27 cellular contexts compared by ENCODE assay signal in genomic region chr20:20737158-20737557, GRCh38. TPM values are rescaled to one million over a fixed set of nuclear protein-coding genes. Genes with fewer than 3 reads are reported as not detected.
DNase-seq lines count a peak whose midpoint lies in the region; ATAC-seq, FAIRE-seq and TF ChIP-seq lines count a peak whose summit lies in the region.
"Had no signal": no experiment of that assay in that cellular context is flagged by ENCODE, and none has a peak within 500 bp of the region (broad histone marks: within the 10 kb centered on the region; RNA-seq: fewer than 3 reads in every experiment).

No MANE protein-coding gene starts in this region.

- no peaks in the 10 kb centered on the region for H3K36me3 Mint-ChIP-seq in nephron progenitor cell (ENCODE audit: low read depth)
- H3K36me3 Mint-ChIP-seq: activated naive CD4-positive, alpha-beta T cell treated with anti-CD3 and anti-CD28 coated beads, Interleukin-2, amount 50 U/mL, for 72 hours; neural progenitor cell; WTC11 had no signal

- H3K9me3 ChIP-seq in A673 (ENCODE audit: low read depth, low read length, poor library complexity, severe bottlenecking) (no peaks in the 10 kb centered on the region), GM12878 (replicated peaks; ENCODE audit: control insufficient read depth, insufficient read depth, low read length) (no peaks in the 10 kb centered on the region), small intestine (ENCODE audit: control insufficient read depth, low read depth) (no peaks in the 10 kb centered on the region)
- H3K9me3 ChIP-seq: ascending aorta, sigmoid colon, tibial nerve had no signal

- no peak for TF ChIP-seq POLR2A in GM12878 (IDR thresholded peaks at IDR 0.05; ENCODE audit: low read depth, low read length)

- H3K4me3 ChIP-seq in A673 (ENCODE audit: low read depth, low read length, poor library complexity, severe bottlenecking) (no peak overlapping the region), GM12878 (no peak overlapping the region), small intestine (ENCODE audit: low read depth in 1 of 2, low read length in 2 of 2) (no peak overlapping the region)
- H3K4me3 ChIP-seq: ascending aorta, lung, neural progenitor cell, sigmoid colon, tibial nerve had no signal

- CTCF ChIA-PET in A673 (lab: Charles Lee) (no interaction called here), GM12878 (lab: Yijun Ruan, JAX) (interaction anchor here (0.7 to 1.4 kb wide), 5 partner anchors 19 to 361 kb away, joined by 3 to 5 read pairs (median 4); no protein-coding TSS in a partner anchor)

- H4K20me1 ChIP-seq in GM12878 (ENCODE audit: control insufficient read depth, insufficient read depth): no peaks in the 10 kb centered on the region

- SMC1A ChIA-PET in GM12878 (lab: Charles Lee; ENCODE audit: uncharacterized antibody, unreplicated experiment): interaction anchor here (0.5 to 3.2 kb wide), 7 partner anchors 11 to 948 kb away, joined by 3 to 11 read pairs (median 5); no protein-coding TSS in a partner anchor

- no peaks in the 10 kb centered on the region for H3K9me3 Mint-ChIP-seq in nephron progenitor cell
- H3K9me3 Mint-ChIP-seq: activated naive CD4-positive, alpha-beta T cell treated with anti-CD3 and anti-CD28 coated beads, Interleukin-2, amount 50 U/mL, for 72 hours; activated T-helper 2 cell treated with anti-CD3 and anti-CD28 coated beads, Interferon-gamma antibody, Interleukin-2, Interleukin-4, amounts not matched to agents 10 μg/mL and 5 μg/mL and 100 μg/mL, durations not matched to agents 14 hours and 24 hours and 36 hours; CD4-positive, alpha-beta T cell; WTC11 had no signal

- peak; percentile 16 for ATAC-seq in GM12878
- ATAC-seq: activated naive CD4-positive, alpha-beta T cell treated with anti-CD3 and anti-CD28 coated beads, Interleukin-2, amount 50 U/mL, for 72 hours; SK-N-SH treated with all-trans-retinoic acid at 6 μM for 48 hours; WTC11 had no signal

- no peak for TF ChIP-seq RAD21 in GM12878 (IDR thresholded peaks at IDR 0.05; ENCODE audit: insufficient read depth, low read depth, low read length)

- H3K79me2 ChIP-seq in GM12878 (ENCODE audit: control insufficient read depth, insufficient read depth, low read length): no peaks in the 10 kb centered on the region

- TF ChIP-seq CTCF in A673 (conservative IDR thresholded peaks at IDR 0.05; ENCODE audit: low read depth, low read length): no peak
- no peak for TF ChIP-seq CTCF in GM12878 (IDR thresholded peaks at IDR 0.05 in 2 of 3, conservative IDR thresholded peaks at IDR 0.05 in 1 of 3; ENCODE audit: control insufficient read depth in 2 of 3, extremely low read depth in 1 of 3, insufficient read depth in 1 of 3, low read depth in 3 of 3, low read length in 3 of 3)
- no peak for TF ChIP-seq CTCF in nephron progenitor cell (IDR thresholded peaks at IDR 0.05)

- in situ Hi-C loops in GM12878 (cut with MboI): no loop called here

- WGBS in GM12878 (ENCODE audit: insufficient coverage, insufficient replicate concordance, low lambda C conversion rate, missing lambda C conversion rate): 3% methylated on average over 2 of the region's 2 CpGs
- 60 to 72% (median 70%) methylated on average over 2 of the region's 2 CpGs for WGBS in small intestine, 3 donors

- H3K27me3 Mint-ChIP-seq in nephron progenitor cell (ENCODE audit: low read depth, poor library complexity): peaks cover 8% of the 10 kb centered on the region

- RAD21 ChIA-PET in GM12878 (lab: Charles Lee; ENCODE audit: unreplicated experiment): interaction anchor here (1.3 kb wide), 1 partner anchor 27 kb away, joined by 3 read pairs; no protein-coding TSS in a partner anchor

- H3K27ac ChIP-seq in A673 (ENCODE audit: low read depth, low read length, poor library complexity, severe bottlenecking) (peak overlapping the region; percentile 71), GM12878 (ENCODE audit: control insufficient read depth, insufficient read depth) (no peak overlapping the region), small intestine (ENCODE audit: low read depth in 1 of 2, low read length in 1 of 2) (no peak overlapping the region)
- H3K27ac ChIP-seq: ascending aorta, neural progenitor cell, sigmoid colon, tibial nerve had no signal

- no peaks in the 10 kb centered on the region for H3K36me3 ChIP-seq in A673 (ENCODE audit: insufficient read depth, low read length, poor library complexity, severe bottlenecking)
- no peaks in the 10 kb centered on the region for H3K36me3 ChIP-seq in GM12878 (ENCODE audit: control insufficient read depth in 2 of 2, insufficient read depth in 2 of 2, low read length in 1 of 2)
- no peaks in the 10 kb centered on the region for H3K36me3 ChIP-seq in small intestine (ENCODE audit: control insufficient read depth in 2 of 2, insufficient read depth in 2 of 2, low read length in 2 of 2)
- H3K36me3 ChIP-seq: ascending aorta, neural progenitor cell, sigmoid colon, tibial nerve had no signal

- H3K4me1 ChIP-seq in A673 (ENCODE audit: insufficient read depth, low read length, poor library complexity, severe bottlenecking) (peaks cover 74% of the 10 kb centered on the region), GM12878 (ENCODE audit: control insufficient read depth, insufficient read depth, low read length) (peaks cover 21% of the 10 kb centered on the region), small intestine (ENCODE audit: control insufficient read depth in 2 of 2, insufficient read depth in 1 of 2, low read depth in 1 of 2, low read length in 1 of 2) (no peaks in the 10 kb centered on the region)
- H3K4me1 ChIP-seq: sigmoid colon had no signal

- no peak overlapping the region for H3K27ac Mint-ChIP-seq in nephron progenitor cell
- H3K27ac Mint-ChIP-seq: activated naive CD4-positive, alpha-beta T cell treated with anti-CD3 and anti-CD28 coated beads, Interleukin-2, amount 50 U/mL, for 72 hours; activated T-helper 2 cell treated with anti-CD3 and anti-CD28 coated beads, Interferon-gamma antibody, Interleukin-2, Interleukin-4, amounts not matched to agents 10 μg/mL and 5 μg/mL and 100 μg/mL, durations not matched to agents 14 hours and 24 hours and 36 hours; CD4-positive, alpha-beta T cell; neural progenitor cell; WTC11 had no signal

- peak; percentile 97 for DNase-seq in A673 (ENCODE audit: low spot score)
- peak; percentile 15 for DNase-seq in COLO668 (lab: John Stamatoyannopoulos, UW; ENCODE audit: unreplicated experiment)
- DNase-seq in NCI-H1417 (lab: John Stamatoyannopoulos, UW): peak in 2 of 3 experiments; percentile 82 to 91
- no peak for DNase-seq in GM12878 (ENCODE audit: low read depth, low spot score)
- no peak for DNase-seq in small intestine
- DNase-seq in NCI-H2227 treated with DMSO at 0.1 percent for 48 hours (lab: John Stamatoyannopoulos, UW): no peak
- no peak for DNase-seq in nephron progenitor cell
- DNase-seq in stimulated activated CD4-positive, alpha-beta T cell treated with anti-CD3 and anti-CD28 coated beads, Interleukin-4, amount 100 ng/mL, for 4 hours: no peak
- DNase-seq: activated CD4-positive, alpha-beta T cell treated with anti-CD3 and anti-CD28 coated beads, Interleukin-2, amount 50 U/mL, for 1 hour; activated CD8-positive, alpha-beta memory T cell treated with anti-CD3 and anti-CD28 coated beads, Interleukin-2, amount 50 U/mL, for 4 hours; CD4-positive, alpha-beta T cell; central memory CD4-positive, alpha-beta T cell; dermis blood vessel endothelial cell; GDM1; islet precursor cell; NCI-H526 treated with DMSO at 0.1 percent for 48 hours; sigmoid colon; stimulated activated CD4-positive, alpha-beta T cell treated with anti-CD3 and anti-CD28 coated beads, Interleukin-15, amount 100 ng/mL, for 24 hours had no signal

- FAIRE-seq in GM12878 (lab: Jason Lieb, UNC) (no peak), small intestine (lab: Jason Lieb, UNC) (no peak)
- FAIRE-seq: endometrium had no signal

- BruUV-seq in A673 (replicated peaks; lab: Mats Ljungman, UMichigan) (no TSS peak), GM12878 (replicated peaks; lab: Mats Ljungman, UMichigan) (no TSS peak)

- intact Hi-C loops in A673 (cut with micrococcal nuclease; ENCODE audit: unreplicated experiment) (no loop called here), GM12878 (cut with micrococcal nuclease; ENCODE audit: unreplicated experiment) (no loop called here)

- H3K27me3 ChIP-seq in A673 (replicated peaks; ENCODE audit: insufficient read depth, low read depth, low read length, poor library complexity): no peaks in the 10 kb centered on the region
- no peaks in the 10 kb centered on the region for H3K27me3 ChIP-seq in GM12878 (replicated peaks in 1 of 2; ENCODE audit: control insufficient read depth in 2 of 2, insufficient read depth in 2 of 2, low read length in 1 of 2)
- peaks cover 0 to 2% of the 10 kb centered on the region in 2 donors for H3K27me3 ChIP-seq in small intestine (ENCODE audit: control insufficient read depth in 2 of 2, insufficient read depth in 2 of 2, low read length in 2 of 2)
- H3K27me3 ChIP-seq: ascending aorta, neural progenitor cell, sigmoid colon, tibial nerve had no signal

- H3K9ac ChIP-seq in GM12878 (ENCODE audit: control insufficient read depth, insufficient read depth, low read length): no peak overlapping the region
- H3K9ac ChIP-seq: neural progenitor cell had no signal

- H3K4me1 Mint-ChIP-seq in nephron progenitor cell: peaks cover 1% of the 10 kb centered on the region

- POLR2A ChIA-PET in A673 (lab: Charles Lee; ENCODE audit: low non-redundant PET): interaction anchor here (0.7 kb wide), 1 partner anchor 9 kb away, joined by 3 read pairs; no protein-coding TSS in a partner anchor
- POLR2A ChIA-PET in GM12878 (lab: Charles Lee): no interaction called here

- no peak overlapping the region for H3K4me2 ChIP-seq in GM12878 (ENCODE audit: control insufficient read depth, insufficient read depth)
- H3K4me2 ChIP-seq: neural progenitor cell had no signal

- H2AFZ ChIP-seq in GM12878 (ENCODE audit: control insufficient read depth, low read depth, low read length): no peak overlapping the region
- H2AFZ ChIP-seq: neural progenitor cell had no signal

- no peak for TF ChIP-seq EP300 in GM12878 (IDR thresholded peaks at IDR 0.05; ENCODE audit: borderline replicate concordance in 1 of 2, control insufficient read depth in 1 of 2, low read depth in 2 of 2, low read length in 2 of 2)

- no peak overlapping the region for H3K4me3 Mint-ChIP-seq in nephron progenitor cell
- H3K4me3 Mint-ChIP-seq: CD4-positive, alpha-beta T cell; neural progenitor cell; WTC11 had no signal

RNA-seq across cellular contexts. Expression of gene RALGAPA2, which starts 24.7 kb away (rescaled TPM):
- total RNA-seq in A673 (2021) (30.0 and 32.4 TPM in 2 replicates), GM12878 (2014; rRNA removed) (22.0 and 23.2 TPM in 2 replicates), GM12878 (2014; rRNA removed; fragmentation: Illumina TruSeq; extraction: Trizol) (18.7 and 19.3 TPM in 2 replicates), GM12878 (2021) (29.4 and 30.7 TPM in 2 replicates)
- 91.9 and 98.1 TPM in 2 replicates for total RNA-seq in GM12878 (2013; cell fraction: nucleolus; rRNA removed)
- 8.1 TPM for polyA plus RNA-seq in GM12878 (2011; ENCODE audit: low read depth)
- polyA plus RNA-seq in GM12878 (2011; rRNA removed) (8.2 and 10.9 TPM in 2 replicates), GM12878 (2014; fragmentation: Illumina TruSeq; extraction: Trizol) (23.5 and 24.1 TPM in 2 replicates), GM12878 (2014; fragmentation: Nextera tagmentation; extraction: Ambion mirVana) (1 to 10 TPM; 2.9 to 4.0 TPM), GM12878 (2014; rRNA removed) (14.4 and 16.3 TPM in 2 replicates), GM12878 (2016; fragmentation: Nextera tagmentation; extraction: Ambion mirVana) (10 to 100 TPM; 20.4 to 20.5 TPM), small intestine (10 to 100 TPM in 2 of 3 donors, 1 to 10 TPM in 1; 7.6 to 24.7 (median 10.7) TPM)
- 6.3 and 8.0 TPM in 2 replicates for polyA plus RNA-seq in GM12878 (2011; cell fraction: cytosol; rRNA removed)
- polyA plus RNA-seq in GM12878 (2011; cell fraction: nucleus; rRNA removed): 21.0 and 23.1 TPM in 2 replicates
- 8.4 and 9.2 TPM in 2 replicates for polyA plus RNA-seq in GM12878 (2012)
- polyA minus RNA-seq in GM12878 (2011; rRNA and poly(A)+ RNA removed): 28.7 TPM in 2 replicates
- 7.9 and 9.0 TPM in 2 replicates for polyA minus RNA-seq in GM12878 (2011; cell fraction: cytosol; rRNA and poly(A)+ RNA removed)
- polyA minus RNA-seq in GM12878 (2011; cell fraction: nucleus; rRNA and poly(A)+ RNA removed): 46.5 and 55.2 TPM in 2 replicates

Comparison
In these comparisons a context has a peak if more than half of its experiments do, and no peak if none do; other contexts are left out.
1. DNase-seq: peak in A673 (single experiment), COLO668 (single experiment) and NCI-H1417 (2 of 3); none in GM12878 (single experiment), small intestine (single experiment), NCI-H2227 treated with DMSO at 0.1 percent for 48 hours (single experiment), nephron progenitor cell (single experiment) and stimulated activated CD4-positive, alpha-beta T cell treated with anti-CD3 and anti-CD28 coated beads, Interleukin-4, amount 100 ng/mL, for 4 hours (0 of 2).